1 cellular context compared by ENCODE assay signal in the genomic region with DNA sequence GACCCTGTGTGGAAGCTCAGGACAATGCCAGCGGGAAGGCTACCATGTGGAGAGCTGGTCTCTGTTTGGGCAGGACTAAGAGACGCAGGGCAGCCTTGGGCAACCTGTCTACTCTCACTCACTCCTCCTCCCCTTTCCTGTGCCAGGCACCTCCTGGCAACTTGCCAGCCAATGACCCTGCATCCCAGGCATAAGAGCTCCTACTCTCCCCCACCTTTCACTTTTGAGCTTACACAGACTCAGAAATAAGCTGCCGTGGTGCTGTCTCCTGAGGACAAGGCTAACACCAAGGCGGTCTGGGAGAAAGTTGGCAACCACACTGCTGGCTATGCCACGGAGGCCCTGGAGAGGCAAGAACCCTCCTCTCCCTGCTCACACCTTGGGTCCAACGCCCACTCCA.
TF ChIP-seq lines count a peak whose summit lies in the region.

No MANE protein-coding gene starts in this region.

TF ChIP-seq in H1, 55 proteins besides CTCF, POLR2A, EP300 and RAD21:
- no peak for TF ChIP-seq POLR2AphosphoS5 (IDR thresholded peaks at IDR 0.05; ENCODE audit: low read depth, low read length)
- TF ChIP-seq POU5F1 (IDR thresholded peaks at IDR 0.05; ENCODE audit: low read depth, low read length): no peak
- no peak for TF ChIP-seq TCF12 (IDR thresholded peaks at IDR 0.05; ENCODE audit: low read depth, low read length)
- TF ChIP-seq BRCA1 (IDR thresholded peaks at IDR 0.05; ENCODE audit: low read depth, low read length): no peak
- TF ChIP-seq KDM5A (IDR thresholded peaks at IDR 0.05; ENCODE audit: low read length): no peak
- TF ChIP-seq SUZ12 (IDR thresholded peaks at IDR 0.05; ENCODE audit: low read length): no peak
- no peak for TF ChIP-seq NANOG (IDR thresholded peaks at IDR 0.05; ENCODE audit: insufficient read depth, low read depth, low read length, poor library complexity, severe bottlenecking)
- no peak for TF ChIP-seq CTBP2 (IDR thresholded peaks at IDR 0.05; ENCODE audit: borderline replicate concordance, insufficient read depth, insufficient read length, low read length)
- TF ChIP-seq CEBPB (IDR thresholded peaks at IDR 0.05; ENCODE audit: low read depth, low read length): no peak
- no peak for TF ChIP-seq SIN3A (conservative IDR thresholded peaks at IDR 0.05 in 1 of 2, IDR thresholded peaks at IDR 0.05 in 1 of 2; ENCODE audit: low read depth in 1 of 2, low read length in 2 of 2)
- no peak for TF ChIP-seq EZH2 (IDR thresholded peaks at IDR 0.05; ENCODE audit: low read depth, low read length, severe bottlenecking)
- no peak for TF ChIP-seq KDM4A (IDR thresholded peaks at IDR 0.05; ENCODE audit: low read depth, low read length, severe bottlenecking)
- no peak for TF ChIP-seq CBX5 (IDR thresholded peaks at IDR 0.05; ENCODE audit: low read depth, low read length)
- TF ChIP-seq RBBP5 (IDR thresholded peaks at IDR 0.05; ENCODE audit: borderline replicate concordance, low read depth, low read length): no peak
- no peak for TF ChIP-seq CHD2 (IDR thresholded peaks at IDR 0.05; ENCODE audit: low read length)
- no peak for TF ChIP-seq MAX (IDR thresholded peaks at IDR 0.05)
- TF ChIP-seq GABPA (IDR thresholded peaks at IDR 0.05; ENCODE audit: borderline replicate concordance, insufficient read depth, low read length): no peak
- TF ChIP-seq SIRT6 (IDR thresholded peaks at IDR 0.05; ENCODE audit: low read length): no peak
